Comparison of ENCODE assay signal across 19 cellular contexts in the genomic region with DNA sequence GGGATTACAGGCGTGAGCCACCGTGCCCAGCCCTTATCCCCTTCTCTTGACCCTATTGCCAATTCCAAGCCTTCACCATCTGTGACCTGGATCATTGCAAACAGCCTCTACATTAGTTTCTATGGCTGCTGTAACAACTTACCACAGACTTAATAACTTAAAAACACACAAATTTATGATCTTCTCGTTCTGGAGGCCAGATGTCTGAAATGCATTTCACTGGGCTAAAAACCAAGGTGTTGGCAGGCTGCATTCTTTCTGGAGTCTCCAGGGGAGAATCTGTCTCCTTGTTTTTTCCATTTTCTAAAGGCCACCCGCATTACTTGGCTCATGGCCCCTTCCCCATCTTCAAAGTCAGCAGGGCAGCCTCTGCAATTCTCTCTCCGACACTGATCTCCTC. TPM values are rescaled to one million over a fixed set of nuclear protein-coding genes. Genes with fewer than 3 reads are reported as not detected.
DNase-seq lines count a peak whose midpoint lies in the region; ATAC-seq and TF ChIP-seq lines count a peak whose summit lies in the region.
"Had no signal": no experiment of that assay in that cellular context is flagged by ENCODE, and none has a peak within 500 bp of the region (broad histone marks: within the 10 kb centered on the region; RNA-seq: fewer than 3 reads in every experiment).

No MANE protein-coding gene starts in this region.

- DNase-seq in AG08395 (ENCODE audit: low spot score) (peak; percentile 19), GM04504 (ENCODE audit: low read depth) (peak; percentile 70), esophagus squamous epithelium (lab: John Stamatoyannopoulos, UW) (no peak), osteoblast (ENCODE audit: insufficient read length, low spot score, missing footprints) (no peak), NCI-H146 (lab: John Stamatoyannopoulos, UW) (no peak), osteocyte (ENCODE audit: extremely low spot score, unreplicated experiment) (no peak)
- no peak for DNase-seq in stimulated activated CD4-positive, alpha-beta T cell treated with anti-CD3 and anti-CD28 coated beads, Interleukin-2, amount 100 ng/mL, for 24 hours
- DNase-seq: activated CD4-positive, alpha-beta T cell treated with anti-CD3 and anti-CD28 coated beads for 1 hour; activated CD8-positive, alpha-beta memory T cell treated with anti-CD3 and anti-CD28 coated beads, Interleukin-2, amount 50 U/mL, for 48 hours; activated naive CD4-positive, alpha-beta T cell; colonic mucosa; NCI-H1694; occipital lobe; Peyer's patch; right lobe of liver had no signal

- H3K9me3 ChIP-seq in esophagus squamous epithelium (no peaks in the 10 kb centered on the region), osteoblast (ENCODE audit: low read depth, low read length) (no peaks in the 10 kb centered on the region)
- H3K9me3 ChIP-seq: colonic mucosa, Peyer's patch, right lobe of liver had no signal

- H3K4me3 ChIP-seq in esophagus squamous epithelium (no peak overlapping the region), osteoblast (ENCODE audit: insufficient read depth, low read length) (no peak overlapping the region)
- H3K4me3 ChIP-seq: colonic mucosa, Peyer's patch, right lobe of liver had no signal

- ATAC-seq in HG03175 (IDR thresholded peaks at IDR 0.05; ENCODE audit: unreplicated experiment), result no peak
- ATAC-seq: right lobe of liver had no signal

- no peak overlapping the region for H2AFZ ChIP-seq in osteoblast (ENCODE audit: low read length)

- no peaks in the 10 kb centered on the region for H3K27me3 ChIP-seq in esophagus squamous epithelium
- no peaks in the 10 kb centered on the region for H3K27me3 ChIP-seq in osteoblast (ENCODE audit: insufficient read depth, low read length)
- H3K27me3 ChIP-seq: colonic mucosa, Peyer's patch, right lobe of liver had no signal

- H3K4me2 ChIP-seq in osteoblast (ENCODE audit: insufficient read depth, low read length), result no peak overlapping the region

- H4K20me1 ChIP-seq in osteoblast (ENCODE audit: insufficient read depth, low read length), result no peaks in the 10 kb centered on the region

- H3K36me3 Mint-ChIP-seq in osteocyte (ENCODE audit: unreplicated experiment), result no peaks in the 10 kb centered on the region

- H3K4me3 Mint-ChIP-seq in osteocyte (ENCODE audit: unreplicated experiment), result no peak overlapping the region

- H3K27ac ChIP-seq in esophagus squamous epithelium (peak overlapping the region in 3 of 4 donors; percentile 4 to 58 (median 16)), osteoblast (ENCODE audit: low read depth, low read length) (peak overlapping the region; percentile 86)
- H3K27ac ChIP-seq: colonic mucosa, right lobe of liver had no signal

- no peaks in the 10 kb centered on the region for H3K9me3 Mint-ChIP-seq in osteocyte (ENCODE audit: unreplicated experiment)

- intact Hi-C loops in esophagus squamous epithelium (cut with DNase I), result no loop called here

- no peaks in the 10 kb centered on the region for H3K36me3 ChIP-seq in esophagus squamous epithelium
- H3K36me3 ChIP-seq in osteoblast (ENCODE audit: insufficient read depth, low read length), result no peaks in the 10 kb centered on the region
- H3K36me3 ChIP-seq: colonic mucosa, Peyer's patch, right lobe of liver had no signal

- WGBS in esophagus squamous epithelium, 2 donors, result 80 to 83% methylated on average over 5 of the region's 5 CpGs

- no peak overlapping the region for H3K27ac Mint-ChIP-seq in osteocyte (ENCODE audit: unreplicated experiment)

- no peaks in the 10 kb centered on the region for H3K79me2 ChIP-seq in osteoblast (ENCODE audit: insufficient read depth, low read length)

- H3K27me3 Mint-ChIP-seq in osteocyte (ENCODE audit: unreplicated experiment), result no peaks in the 10 kb centered on the region

- peaks cover 61% of the 10 kb centered on the region for H3K4me1 Mint-ChIP-seq in osteocyte (ENCODE audit: unreplicated experiment)

- TF ChIP-seq CTCF in esophagus squamous epithelium (IDR thresholded peaks at IDR 0.05) (no peak), osteoblast (IDR thresholded peaks at IDR 0.05; ENCODE audit: extremely low read depth, low read depth, low read length) (no peak), osteocyte (IDR thresholded peaks at IDR 0.05) (no peak)

- TF ChIP-seq POLR2A in esophagus squamous epithelium (IDR thresholded peaks at IDR 0.05), result no peak

- H3K4me1 ChIP-seq in esophagus squamous epithelium, result peaks cover 5 to 72% (median 31%) of the 10 kb centered on the region in 3 donors
- peaks cover 54% of the 10 kb centered on the region for H3K4me1 ChIP-seq in osteoblast (ENCODE audit: insufficient read depth, low read length)

RNA-seq across cellular contexts. Expression of a gene that starts 11.5 kb away (rescaled TPM):
- 1 to 10 TPM in 2 of 4 donors, not detected in 2; 5.9 to 6.6 TPM for total RNA-seq in esophagus squamous epithelium
- total RNA-seq in osteoblast, result not detected in 2 replicates
- total RNA-seq in osteocyte, result not detected in 2 replicates
- total RNA-seq: G401, M059J, mononuclear cell, occipital lobe, Peyer's patch, right lobe of liver had no signal

Comparison
In these comparisons a context has a peak if more than half of its experiments do, and no peak if none do; other contexts are left out.
1. DNase-seq: peak in AG08395 (single experiment) and GM04504 (single experiment); none in esophagus squamous epithelium (single experiment), osteoblast (single experiment), NCI-H146 (single experiment), osteocyte (single experiment) and stimulated activated CD4-positive, alpha-beta T cell treated with anti-CD3 and anti-CD28 coated beads, Interleukin-2, amount 100 ng/mL, for 24 hours (0 of 2).